Comparison of ENCODE assay signal across 13 cellular contexts in genomic region chr20:45433316-45433715, GRCh38. TPM values are rescaled to one million over a fixed set of nuclear protein-coding genes. Genes with fewer than 3 reads are reported as not detected.
A peak's percentile ranks its signal among the peaks of the same experiment; 100 is the strongest.
DNase-seq lines count a peak whose midpoint lies in the region; ATAC-seq, FAIRE-seq and TF ChIP-seq lines count a peak whose summit lies in the region.
"Had no signal": no experiment of that assay in that cellular context is flagged by ENCODE, and none has a peak within 500 bp of the region (broad histone marks: within the 10 kb centered on the region; RNA-seq: fewer than 3 reads in every experiment).

No MANE protein-coding gene starts in this region.

- H3K4me3 ChIP-seq in SU-DHL-6 (ENCODE audit: insufficient read depth, low read length, poor library complexity, severe bottlenecking) (no peak overlapping the region), colonic mucosa (no peak overlapping the region)
- H3K4me3 ChIP-seq: cardiac muscle cell, right lobe of liver had no signal

- no peaks in the 10 kb centered on the region for H3K4me1 ChIP-seq in colonic mucosa
- H3K4me1 ChIP-seq: right lobe of liver had no signal

- intact Hi-C loops in colonic mucosa (cut with DNase I) = no loop called here

- H3K36me3 ChIP-seq in SU-DHL-6 (ENCODE audit: low read length) (no peaks in the 10 kb centered on the region), colonic mucosa (no peaks in the 10 kb centered on the region)
- H3K36me3 ChIP-seq: cardiac muscle cell, right lobe of liver had no signal

- H3K4me2 ChIP-seq in SU-DHL-6 (ENCODE audit: low read depth, low read length, poor library complexity, severe bottlenecking) = peak overlapping the region; percentile 81

- no peaks in the 10 kb centered on the region for H3K79me2 ChIP-seq in SU-DHL-6 (ENCODE audit: insufficient read depth, low read length)

- H3K27ac ChIP-seq in SU-DHL-6 (ENCODE audit: low read depth, low read length) (peak overlapping the region; percentile 92), colonic mucosa (no peak overlapping the region)
- H3K27ac ChIP-seq: cardiac muscle cell, right lobe of liver, RWPE1 had no signal

- H3K9me2 ChIP-seq in SU-DHL-6 (replicated peaks; ENCODE audit: insufficient read depth, low read length) = no peaks in the 10 kb centered on the region

- no peak for FAIRE-seq in frontal cortex (lab: Jason Lieb, UNC)

- TF ChIP-seq CTCF in SU-DHL-6 (IDR thresholded peaks at IDR 0.05; ENCODE audit: insufficient read depth, low read length, poor library complexity, severe bottlenecking) = no peak
- TF ChIP-seq CTCF in colonic mucosa (IDR thresholded peaks at IDR 0.05) = no peak

- H3K9me3 ChIP-seq in SU-DHL-6 (ENCODE audit: insufficient read depth, low read length) (no peaks in the 10 kb centered on the region), colonic mucosa (no peaks in the 10 kb centered on the region)
- H3K9me3 ChIP-seq: right lobe of liver had no signal

- no peak overlapping the region for H3K9ac ChIP-seq in SU-DHL-6 (ENCODE audit: low read length)
- no peak overlapping the region for H3K9ac ChIP-seq in colonic mucosa (ENCODE audit: low read depth in 2 of 2, low read length in 2 of 2)

- DNase-seq in ELF-1 (ENCODE audit: low read depth, low spot score) = peak; percentile 42
- peak; percentile 33 to 49 for DNase-seq in frontal cortex (ENCODE audit: low spot score in 2 of 2)
- DNase-seq in putamen (ENCODE audit: low spot score) = peak; percentile 96
- DNase-seq in colonic mucosa = no peak
- DNase-seq in erythroblast (lab: John Stamatoyannopoulos, UW) = no peak
- no peak for DNase-seq in NCI-H2029 (lab: John Stamatoyannopoulos, UW)
- DNase-seq: GF-D8, MM.1S, right lobe of liver had no signal

- H2AFZ ChIP-seq in SU-DHL-6 (ENCODE audit: low read depth, low read length, severe bottlenecking) = no peak overlapping the region

- TF ChIP-seq POLR2A in erythroblast (IDR thresholded peaks at IDR 0.05; ENCODE audit: low read length) = no peak

- H3F3A ChIP-seq in SU-DHL-6 (ENCODE audit: insufficient read depth) = peaks cover 32% of the 10 kb centered on the region

- ATAC-seq in GM18520 (IDR thresholded peaks at IDR 0.05; ENCODE audit: unreplicated experiment) = no peak
- ATAC-seq: right lobe of liver had no signal

- H4K20me1 ChIP-seq in SU-DHL-6 (ENCODE audit: low read depth, low read length) = no peaks in the 10 kb centered on the region

- no peaks in the 10 kb centered on the region for H3K27me3 ChIP-seq in SU-DHL-6 (ENCODE audit: low read length)
- H3K27me3 ChIP-seq in colonic mucosa = no peaks in the 10 kb centered on the region
- H3K27me3 ChIP-seq: cardiac muscle cell, right lobe of liver had no signal

RNA-seq across cellular contexts. Expression of gene PIGT, which starts 17.4 kb away (rescaled TPM):
- 10.2 TPM for total RNA-seq in frontal cortex
- 100 to 1,000 TPM; 129 to 140 TPM for total RNA-seq in colonic mucosa

RNA-seq across cellular contexts. Expression of gene DBNDD2, which starts 25.2 kb away (rescaled TPM):
- total RNA-seq in frontal cortex = 2.9 TPM
- 100 to 1,000 TPM; 109 to 131 TPM for total RNA-seq in colonic mucosa

RNA-seq across cellular contexts. Expression of gene WFDC2, which starts 36.2 kb away (rescaled TPM):
- total RNA-seq in frontal cortex = 3.3 TPM
- total RNA-seq in colonic mucosa = 100 to 1,000 TPM; 117 to 285 TPM

RNA-seq across cellular contexts. Expression of gene TP53TG5, which starts 55.2 kb away (rescaled TPM):
- total RNA-seq in frontal cortex = not detected
- 1 to 10 TPM in 1 of 2 donors, under 1 TPM in 1; 0.40 to 1.0 TPM for total RNA-seq in colonic mucosa
- total RNA-seq: right lobe of liver had no signal

Comparison
In these comparisons a context has a peak if more than half of its experiments do, and no peak if none do; other contexts are left out.
1. DNase-seq: peak in ELF-1 (single experiment), frontal cortex (2 of 2) and putamen (single experiment); none in colonic mucosa (single experiment), erythroblast (0 of 2) and NCI-H2029 (single experiment).
2. RNA of gene PIGT, which starts 17.4 kb away (total RNA-seq): 129 to 140 TPM in colonic mucosa; 10.2 TPM in frontal cortex (single experiment); every median in the first group is over 10 times any median in the second.
3. RNA of gene DBNDD2, which starts 25.2 kb away (total RNA-seq): 109 to 131 TPM in colonic mucosa; 2.9 TPM in frontal cortex (single experiment); every median in the first group is over 10 times any median in the second.
4. RNA of gene WFDC2, which starts 36.2 kb away (total RNA-seq): 117 to 285 TPM in colonic mucosa; 3.3 TPM in frontal cortex (single experiment); every median in the first group is over 10 times any median in the second.